Comparison of ENCODE assay signal across 2 cellular contexts in the genomic region with DNA sequence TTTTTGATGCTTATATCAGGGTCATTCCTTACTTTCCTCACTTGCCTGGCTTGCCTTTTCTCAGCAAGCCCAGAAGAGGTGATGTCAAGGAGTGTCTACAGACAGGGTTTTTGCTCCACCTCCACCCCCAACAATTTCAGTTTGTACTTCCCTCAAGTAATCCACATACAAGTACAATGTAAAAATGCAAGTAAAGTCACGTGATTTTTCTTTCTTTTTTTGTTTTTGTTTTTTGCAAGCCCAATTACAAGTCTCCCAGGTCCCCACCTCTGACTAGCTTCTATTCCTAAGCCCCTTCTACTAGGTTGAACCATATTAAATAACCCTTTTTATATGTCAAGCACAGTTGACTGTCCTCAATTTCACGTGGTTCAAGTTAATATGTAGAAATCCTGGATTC.
TF ChIP-seq lines count a peak whose summit lies in the region.

No MANE protein-coding gene starts in this region.

TF ChIP-seq in HepG2, 621 proteins besides CTCF, POLR2A, EP300 and RAD21 (continued from another document):
- TF ChIP-seq, protein P1, sequence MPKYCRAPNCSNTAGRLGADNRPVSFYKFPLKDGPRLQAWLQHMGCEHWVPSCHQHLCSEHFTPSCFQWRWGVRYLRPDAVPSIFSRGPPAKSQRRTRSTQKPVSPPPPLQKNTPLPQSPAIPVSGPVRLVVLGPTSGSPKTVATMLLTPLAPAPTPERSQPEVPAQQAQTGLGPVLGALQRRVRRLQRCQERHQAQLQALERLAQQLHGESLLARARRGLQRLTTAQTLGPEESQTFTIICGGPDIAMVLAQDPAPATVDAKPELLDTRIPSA (CRISPR knock-in tag; IDR thresholded peaks at IDR 0.05; ENCODE audit: borderline replicate concordance), result no peak
- TF ChIP-seq KLF6 (CRISPR knock-in tag; IDR thresholded peaks at IDR 0.05) (no peak), RAD51 (IDR thresholded peaks at IDR 0.05; ENCODE audit: borderline replicate concordance) (peak; percentile 65; the same call in 1 of the 2 replicates)

TF ChIP-seq in K562, 482 proteins besides CTCF, POLR2A, EP300 and RAD21 (continued from another document):
- TF ChIP-seq, protein P2, sequence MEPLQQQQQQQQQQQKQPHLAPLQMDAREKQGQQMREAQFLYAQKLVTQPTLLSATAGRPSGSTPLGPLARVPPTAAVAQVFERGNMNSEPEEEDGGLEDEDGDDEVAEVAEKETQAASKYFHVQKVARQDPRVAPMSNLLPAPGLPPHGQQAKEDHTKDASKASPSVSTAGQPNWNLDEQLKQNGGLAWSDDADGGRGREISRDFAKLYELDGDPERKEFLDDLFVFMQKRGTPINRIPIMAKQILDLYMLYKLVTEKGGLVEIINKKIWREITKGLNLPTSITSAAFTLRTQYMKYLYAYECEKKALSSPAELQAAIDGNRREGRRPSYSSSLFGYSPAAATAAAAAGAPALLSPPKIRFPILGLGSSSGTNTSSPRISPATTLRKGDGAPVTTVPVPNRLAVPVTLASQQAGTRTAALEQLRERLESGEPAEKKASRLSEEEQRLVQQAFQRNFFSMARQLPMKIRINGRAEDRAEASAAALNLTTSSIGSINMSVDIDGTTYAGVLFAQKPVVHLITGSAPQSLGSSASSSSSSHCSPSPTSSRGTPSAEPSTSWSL (CRISPR knock-in tag; IDR thresholded peaks at IDR 0.05; ENCODE audit: borderline replicate concordance), result no peak
- no peak for TF ChIP-seq SP1 (CRISPR knock-in tag; IDR thresholded peaks at IDR 0.05)
- TF ChIP-seq RAD51 (IDR thresholded peaks at IDR 0.05; ENCODE audit: borderline replicate concordance, low read depth), result 0 out of 2 replicates have a peak, but pooled peaks have one; percentile 27
- TF ChIP-seq FUS (optimal IDR thresholded peaks at IDR 0.05; ENCODE audit: low read depth, low read length), result no peak
- no peak for TF ChIP-seq CREBBP (IDR thresholded peaks at IDR 0.05; ENCODE audit: low read depth, low read length)
